In the genomic region with DNA sequence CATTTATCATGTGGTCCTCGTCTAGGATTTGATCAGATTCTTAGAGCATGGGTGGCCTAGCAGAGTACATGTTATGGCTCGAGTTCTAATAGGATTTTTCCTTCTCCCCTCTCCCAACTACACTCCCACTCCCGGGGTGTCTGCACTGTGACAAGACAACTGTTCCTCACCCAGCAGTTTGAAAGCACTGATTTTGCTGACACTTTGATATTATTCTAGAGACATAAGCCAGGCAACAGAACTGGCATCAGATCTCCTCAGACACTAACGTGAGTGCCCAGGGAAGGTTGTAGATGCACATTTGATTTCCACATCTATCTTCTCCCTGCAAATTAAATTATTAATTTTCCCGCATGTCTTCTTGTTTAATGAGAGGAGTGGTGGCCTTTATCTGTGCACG, we compare ENCODE assay signal across 19 cellular contexts.
"Had no signal": no experiment of that assay in that cellular context is flagged by ENCODE, and none has a peak within 500 bp of the region (broad histone marks: within the 10 kb centered on the region; RNA-seq: fewer than 3 reads in every experiment).

No MANE protein-coding gene starts in this region.

- H3K4me3 ChIP-seq: MG63 had no signal

- H3K36me3 ChIP-seq: MG63 had no signal

- DNase-seq: IMR-90; Karpas-422; KG1; MG63; NCI-H1092; NCI-H1105 treated with DMSO at 0.1 percent for 48 hours; NCI-H1694 treated with DMSO at 0.1 percent for 48 hours; NCI-H1930; NCI-H2081; NCI-H2107; NCI-H2227 treated with DMSO at 0.1 percent for 48 hours; NCI-H524; NCI-H526 treated with DMSO at 0.1 percent for 48 hours; NK-92 treated with Interleukin-12 subunit alpha and Interleukin-12 subunit beta, amount 100 ng/mL, for 24 hours; PC-3; SHP77; SW 1271 had no signal

- ATAC-seq: Panc1, PC-3 had no signal

- H3K9me3 ChIP-seq: MG63 had no signal

- H3K27me3 ChIP-seq: MG63 had no signal

- H3K27ac ChIP-seq: RWPE1 had no signal
